9 cellular contexts compared by ENCODE assay signal in the genomic region with DNA sequence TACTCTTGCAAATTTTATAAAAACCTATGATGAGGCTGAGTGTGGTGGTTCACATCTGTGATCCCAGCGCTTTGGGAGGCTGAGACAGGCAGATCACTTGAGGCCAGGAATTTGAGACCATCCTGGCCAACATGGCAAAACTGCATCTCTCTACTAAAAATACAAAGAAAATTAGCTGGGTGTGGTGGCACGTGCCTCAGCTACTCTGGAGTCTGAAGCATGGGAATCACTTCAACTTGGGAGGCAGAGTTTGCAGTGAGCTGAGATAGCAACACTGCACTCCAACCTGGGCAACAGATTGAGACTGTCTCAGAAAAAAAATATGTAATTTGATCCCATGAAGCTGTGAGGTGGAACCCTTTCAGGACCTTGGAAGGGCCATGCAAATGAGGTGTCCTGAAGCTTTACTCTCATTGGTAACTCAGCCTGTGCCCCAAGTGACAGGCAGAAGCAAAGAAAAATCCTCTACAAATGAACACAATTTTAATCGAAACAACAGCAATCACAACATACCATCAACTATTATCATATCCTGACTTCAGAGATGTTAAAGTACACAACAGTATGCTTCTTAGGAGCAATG.
DNase-seq lines count a peak whose midpoint lies in the region; ATAC-seq, FAIRE-seq and TF ChIP-seq lines count a peak whose summit lies in the region.
"Had no signal": no experiment of that assay in that cellular context is flagged by ENCODE, and none has a peak within 500 bp of the region (broad histone marks: within the 10 kb centered on the region; RNA-seq: fewer than 3 reads in every experiment).

No MANE protein-coding gene starts in this region.

- no peak overlapping the region; the same call in 1 of the 2 replicates for H2BK5ac ChIP-seq in H1 (ENCODE audit: low read depth, low read length)

- H3K56ac ChIP-seq in H1 (replicated peaks; ENCODE audit: insufficient read length, low read depth, low read length), result no peak overlapping the region

- WGBS in H1 (ENCODE audit: extremely low coverage in 1 of 2, insufficient coverage in 1 of 2, insufficient read length in 1 of 2, insufficient replicate concordance in 2 of 2, low coverage in 1 of 2, low lambda C conversion rate in 2 of 2, missing lambda C conversion rate in 1 of 2), 2 experiments, result 92% methylated on average over 3 of the region's 3 CpGs; no CpG with 5 or more reads in 1 of the 2 experiments

- no peak overlapping the region for H2BK20ac ChIP-seq in H1 (ENCODE audit: low read length)

- H2AFZ ChIP-seq in H1 (ENCODE audit: low read length), result no peak overlapping the region

- TF ChIP-seq CTCF in H1 (IDR thresholded peaks at IDR 0.05; ENCODE audit: control extremely low read depth in 1 of 3, insufficient read depth in 1 of 3, low read depth in 1 of 3, low read length in 3 of 3), result no peak

- no peak overlapping the region for H3K23ac ChIP-seq in H1 (ENCODE audit: insufficient read length)

- no peak overlapping the region for H2BK15ac ChIP-seq in H1 (ENCODE audit: low read length)

- no peak overlapping the region for H4K8ac ChIP-seq in H1 (ENCODE audit: extremely low read depth, insufficient read depth, low read length)

- H3K27ac ChIP-seq in H1 (ENCODE audit: low read depth, low read length), result no peak overlapping the region

- H3K4me3 ChIP-seq in H1 (ENCODE audit: extremely low read depth in 1 of 4, insufficient read depth in 2 of 4, low read depth in 3 of 4, low read length in 4 of 4) (no peak overlapping the region), skeletal muscle cell (ENCODE audit: low read depth, low read length) (no peak overlapping the region)

- peak; percentile 45 for FAIRE-seq in H1 (lab: Jason Lieb, UNC)

- no peak overlapping the region for H2AK5ac ChIP-seq in H1 (ENCODE audit: low read depth, low read length)

- no peak overlapping the region for H3K18ac ChIP-seq in H1 (ENCODE audit: extremely low read depth, low read length)

- no peak overlapping the region for H4K5ac ChIP-seq in H1 (ENCODE audit: insufficient read length, low read depth, low read length)

- H3K9me3 ChIP-seq in H1 (ENCODE audit: insufficient read depth in 2 of 2, low read depth in 1 of 2, low read length in 1 of 2), result peaks cover 8 to 10% of the 10 kb centered on the region in 2 experiments; a peak in 2 of 4 replicates

- DNase-seq in SIG-M5 treated with dmso at 0.1 percent for 504 hours (lab: John Stamatoyannopoulos, UW; ENCODE audit: unreplicated experiment) (peak; percentile 26), SIG-M5 (lab: John Stamatoyannopoulos, UW) (no peak), NCI-H226 (peak; percentile 68), H1 (ENCODE audit: low read depth in 1 of 2, low spot score in 2 of 2) (no peak), skeletal muscle cell (ENCODE audit: low read depth) (peak; percentile 24)
- DNase-seq: central memory CD4-positive, alpha-beta T cell had no signal

- no peaks in the 10 kb centered on the region for H3K23me2 ChIP-seq in H1 (ENCODE audit: low read depth, low read length)

- no peak overlapping the region for H2BK12ac ChIP-seq in H1 (ENCODE audit: low read depth, low read length)

- H4K20me1 ChIP-seq in H1 (replicated peaks in 1 of 2; ENCODE audit: control insufficient read depth in 1 of 2, insufficient read depth in 2 of 2, low read length in 2 of 2), result no peaks in the 10 kb centered on the region

- peak overlapping the region; percentile 53 for H3K4ac ChIP-seq in H1 (replicated peaks; ENCODE audit: insufficient read length, low read depth, low read length)

- TF ChIP-seq EP300 in H1 (IDR thresholded peaks at IDR 0.05; ENCODE audit: borderline replicate concordance in 1 of 2, low read depth in 2 of 2, low read length in 2 of 2), result no peak

- H3K14ac ChIP-seq in H1 (ENCODE audit: insufficient read length), result no peak overlapping the region

- peaks cover 2 to 9% (median 3%) of the 10 kb centered on the region in 4 experiments for H3K4me1 ChIP-seq in H1 (replicated peaks in 1 of 4; ENCODE audit: control insufficient read depth in 3 of 4, insufficient read depth in 4 of 4, low read length in 3 of 4)

- ATAC-seq in GM19324 (IDR thresholded peaks at IDR 0.05; ENCODE audit: low FRiP score, unreplicated experiment), result no peak
- no peak for ATAC-seq in GM21367 (IDR thresholded peaks at IDR 0.05; ENCODE audit: unreplicated experiment)
- ATAC-seq in GM21825 (IDR thresholded peaks at IDR 0.05; ENCODE audit: unreplicated experiment), result no peak

- no peaks in the 10 kb centered on the region for H3K79me1 ChIP-seq in H1 (ENCODE audit: low read depth, low read length)

- H3K36me3 ChIP-seq in H1 (ENCODE audit: control insufficient read depth in 2 of 4, insufficient read depth in 4 of 4, low read length in 3 of 4), result no peaks in the 10 kb centered on the region

- TF ChIP-seq RAD21 in H1 (IDR thresholded peaks at IDR 0.05 in 1 of 2, conservative IDR thresholded peaks at IDR 0.05 in 1 of 2; ENCODE audit: low read depth in 2 of 2, low read length in 2 of 2), result no peak

- H3K4me2 ChIP-seq in H1 (ENCODE audit: insufficient read depth in 1 of 2, low read depth in 2 of 2, low read length in 2 of 2), result peak overlapping the region in 1 of 2 experiments; percentile 54; a peak in 1 of 4 replicates

- TF ChIP-seq POLR2A in H1 (IDR thresholded peaks at IDR 0.05; ENCODE audit: control extremely low read depth in 1 of 2, low read depth in 2 of 2, low read length in 2 of 2), result no peak

- no peaks in the 10 kb centered on the region for H3K27me3 ChIP-seq in H1 (replicated peaks in 1 of 4; ENCODE audit: control insufficient read depth in 3 of 4, extremely low read depth in 1 of 4, insufficient read depth in 3 of 4, low read length in 3 of 4)

- CTCF ChIA-PET in H1 (lab: Charles Lee; ENCODE audit: partially characterized antibody), result interaction anchor here (0.6 to 5.3 kb wide), 19 partner anchors 9 to 520 kb away, joined by 3 to 30 read pairs (median 5); no protein-coding TSS in a partner anchor

- POLR2A ChIA-PET in H1 (lab: Charles Lee; ENCODE audit: partially characterized antibody), result interaction anchor here (1.0 to 2.0 kb wide), 4 partner anchors 8 to 93 kb away, joined by 4 to 9 read pairs (median 6); no protein-coding TSS in a partner anchor

- peak overlapping the region; percentile 33 for H2BK120ac ChIP-seq in H1 (replicated peaks; ENCODE audit: low read depth, low read length)

- H3K9ac ChIP-seq in H1 (replicated peaks in 1 of 4; ENCODE audit: extremely low read depth in 1 of 4, low read depth in 3 of 4, low read length in 3 of 4), result no peak overlapping the region

- H3K79me2 ChIP-seq in H1 (ENCODE audit: control insufficient read depth in 1 of 2, insufficient read depth in 2 of 2, low read length in 2 of 2), result no peaks in the 10 kb centered on the region

- H4K91ac ChIP-seq in H1 (replicated peaks; ENCODE audit: insufficient read length, low read length), result no peak overlapping the region

TF ChIP-seq in H1, 55 proteins besides CTCF, POLR2A, EP300 and RAD21:
- TF ChIP-seq TAF7 (optimal IDR thresholded peaks at IDR 0.05; ENCODE audit: borderline replicate concordance, low read depth, low read length), result no peak
- no peak for TF ChIP-seq KDM5A (IDR thresholded peaks at IDR 0.05; ENCODE audit: low read length)
- TF ChIP-seq, protein P1, sequence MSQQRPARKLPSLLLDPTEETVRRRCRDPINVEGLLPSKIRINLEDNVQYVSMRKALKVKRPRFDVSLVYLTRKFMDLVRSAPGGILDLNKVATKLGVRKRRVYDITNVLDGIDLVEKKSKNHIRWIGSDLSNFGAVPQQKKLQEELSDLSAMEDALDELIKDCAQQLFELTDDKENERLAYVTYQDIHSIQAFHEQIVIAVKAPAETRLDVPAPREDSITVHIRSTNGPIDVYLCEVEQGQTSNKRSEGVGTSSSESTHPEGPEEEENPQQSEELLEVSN (IDR thresholded peaks at IDR 0.05), result no peak
- no peak for TF ChIP-seq BACH1 (IDR thresholded peaks at IDR 0.05; ENCODE audit: low read length)
- TF ChIP-seq TEAD4 (IDR thresholded peaks at IDR 0.05; ENCODE audit: low read depth, low read length), result no peak
- no peak for TF ChIP-seq YY1 (IDR thresholded peaks at IDR 0.05; ENCODE audit: low read depth, low read length)
- no peak for TF ChIP-seq RFX5 (IDR thresholded peaks at IDR 0.05; ENCODE audit: borderline replicate concordance, low read depth, low read length)
- TF ChIP-seq, protein P2, sequence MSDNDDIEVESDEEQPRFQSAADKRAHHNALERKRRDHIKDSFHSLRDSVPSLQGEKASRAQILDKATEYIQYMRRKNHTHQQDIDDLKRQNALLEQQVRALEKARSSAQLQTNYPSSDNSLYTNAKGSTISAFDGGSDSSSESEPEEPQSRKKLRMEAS (IDR thresholded peaks at IDR 0.05), result no peak
TF ChIP-seq in H1: peak in this region for 0.

Comparison
In these comparisons a context has a peak if more than half of its experiments do, and no peak if none do; other contexts are left out.
1. DNase-seq: peak in SIG-M5 treated with dmso at 0.1 percent for 504 hours (single experiment), NCI-H226 (single experiment) and skeletal muscle cell (single experiment); none in SIG-M5 (single experiment) and H1 (0 of 2).